ENCODE assay signal across 8 cellular contexts in the genomic region with DNA sequence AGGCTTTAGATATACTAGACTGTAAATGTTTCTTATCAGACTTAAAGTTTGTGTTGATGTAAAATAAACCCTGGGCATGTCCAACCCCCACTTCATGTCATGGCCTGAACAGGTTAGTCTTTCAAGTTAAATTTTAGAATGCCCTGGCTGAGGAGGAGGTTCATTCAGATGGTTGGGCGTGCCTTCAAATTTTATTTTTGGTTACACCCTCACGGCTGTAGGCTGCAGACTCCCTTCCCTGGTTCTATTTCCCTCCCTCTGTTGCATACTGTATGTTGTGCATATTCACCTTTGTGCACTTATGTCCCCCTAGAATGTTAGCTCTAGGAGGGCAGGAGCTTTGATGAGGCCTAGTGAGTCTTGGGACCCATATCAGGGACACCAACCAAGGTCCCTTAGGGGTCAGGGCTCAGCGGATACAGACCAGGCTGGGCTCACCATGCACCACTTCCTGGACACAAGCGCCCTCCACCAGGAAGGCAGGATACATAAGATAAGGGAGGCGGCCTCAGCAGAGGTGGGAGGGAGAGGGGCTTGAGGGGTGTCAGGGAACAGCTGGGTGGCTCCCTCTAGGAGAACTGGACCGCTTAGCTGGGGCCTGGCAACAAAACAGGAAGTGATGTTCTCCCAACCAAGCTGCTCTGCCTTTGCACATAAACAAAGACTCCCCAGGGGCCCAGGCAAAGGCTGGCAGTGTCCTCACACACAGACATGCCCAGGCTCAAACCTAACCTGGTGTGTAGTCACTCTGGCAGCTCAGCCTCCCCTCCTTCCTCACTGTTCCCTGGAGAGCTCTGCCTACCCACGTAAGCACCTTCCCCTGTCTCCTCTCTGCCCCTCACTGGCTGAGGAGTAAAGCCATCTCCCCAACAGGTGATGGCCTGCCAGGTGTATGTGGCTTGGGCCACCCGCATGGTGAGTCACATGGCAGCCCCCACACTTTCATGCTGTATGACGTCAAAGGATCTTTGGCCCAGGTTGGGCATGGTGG. TPM values are rescaled to one million over a fixed set of nuclear protein-coding genes. Genes with fewer than 3 reads are reported as not detected.
DNase-seq lines count a peak whose midpoint lies in the region; TF ChIP-seq lines count a peak whose summit lies in the region.

No MANE protein-coding gene starts in this region.

- H3K4me1 Mint-ChIP-seq in activated T-helper 1 cell treated with anti-CD3 and anti-CD28 coated beads, Interleukin-12 subunit alpha, Interleukin-12 subunit beta, Interleukin-2, Interleukin-4 antibody, amounts not matched to agents 30 ng/mL and 10 ng/mL and 1 ng/mL, durations not matched to agents 14 hours and 24 hours and 36 hours (ENCODE audit: low read depth): peaks cover 21% of the 10 kb centered on the region

- H3K9me3 ChIP-seq in mesenchymal stem cell (ENCODE audit: control insufficient read depth, low read length) (no peaks in the 10 kb centered on the region), esophagus muscularis mucosa (no peaks in the 10 kb centered on the region)

- peak overlapping the region in 1 of 2 experiments; percentile 4 for H2BK12ac ChIP-seq in mesenchymal stem cell (ENCODE audit: low read length in 2 of 2)

- H3K27ac ChIP-seq in mesenchymal stem cell (ENCODE audit: low read length, poor library complexity, severe bottlenecking): no peak overlapping the region
- H3K27ac ChIP-seq in esophagus muscularis mucosa (replicated peaks in 1 of 4): no peak overlapping the region

- peaks cover 4% of the 10 kb centered on the region for H3K27me3 Mint-ChIP-seq in activated T-helper 1 cell treated with anti-CD3 and anti-CD28 coated beads, Interleukin-12 subunit alpha, Interleukin-12 subunit beta, Interleukin-2, Interleukin-4 antibody, amounts not matched to agents 30 ng/mL and 10 ng/mL and 1 ng/mL, durations not matched to agents 14 hours and 24 hours and 36 hours (ENCODE audit: insufficient read depth)

- DNase-seq in DMS153 (lab: John Stamatoyannopoulos, UW) (peak; percentile 96), NAMALWA (ENCODE audit: low spot score) (peak; percentile 58), mesenchymal stem cell (peak; percentile 19), DMS79 treated with DMSO at 0.1 percent for 48 hours (lab: John Stamatoyannopoulos, UW) (no peak), esophagus muscularis mucosa (ENCODE audit: extremely low spot score) (no peak), putamen (ENCODE audit: low spot score) (no peak), C1 segment of cervical spinal cord (lab: John Stamatoyannopoulos, UW) (no peak)
- no peak for DNase-seq in activated T-helper 1 cell treated with anti-CD3 and anti-CD28 coated beads, Interleukin-12 subunit alpha, Interleukin-12 subunit beta, Interleukin-2, Interleukin-4 antibody, amounts not matched to agents 30 ng/mL and 10 ng/mL and 1 ng/mL, durations not matched to agents 14 hours and 24 hours and 36 hours (ENCODE audit: low spot score)

- peak overlapping the region; percentile 68 for H2AFZ ChIP-seq in mesenchymal stem cell (ENCODE audit: low read depth, low read length)

- no peak for TF ChIP-seq CTCF in esophagus muscularis mucosa (IDR thresholded peaks at IDR 0.05)

- peaks cover 10% of the 10 kb centered on the region for H3K4me1 ChIP-seq in mesenchymal stem cell (ENCODE audit: control insufficient read depth, insufficient read depth, low read depth, low read length)
- H3K4me1 ChIP-seq in esophagus muscularis mucosa: peaks cover 8 to 26% (median 15%) of the 10 kb centered on the region in 4 donors

- TF ChIP-seq POLR2A in esophagus muscularis mucosa (IDR thresholded peaks at IDR 0.05; ENCODE audit: low read depth): no peak

- no peak overlapping the region for H3K9ac ChIP-seq in mesenchymal stem cell (ENCODE audit: low read length)

- H2BK5ac ChIP-seq in mesenchymal stem cell (ENCODE audit: low read depth, low read length, poor library complexity, severe bottlenecking): no peak overlapping the region

- H3K4me2 ChIP-seq in mesenchymal stem cell (ENCODE audit: low read length, poor library complexity, severe bottlenecking): no peak overlapping the region

- peak overlapping the region in 1 of 2 experiments; percentile 73 for H3K14ac ChIP-seq in mesenchymal stem cell (ENCODE audit: low read length in 2 of 2)

- H3K36me3 ChIP-seq in mesenchymal stem cell (ENCODE audit: control insufficient read depth in 1 of 2, insufficient read depth in 2 of 2, low read depth in 1 of 2, low read length in 2 of 2) (no peaks in the 10 kb centered on the region), esophagus muscularis mucosa (no peaks in the 10 kb centered on the region)

- peak overlapping the region in 1 of 2 experiments; percentile 52 for H3K4ac ChIP-seq in mesenchymal stem cell (ENCODE audit: low read depth in 1 of 2, low read length in 2 of 2)

- H3K18ac ChIP-seq in mesenchymal stem cell (ENCODE audit: low read depth in 1 of 2, low read length in 2 of 2): peak overlapping the region; percentile 10 to 62

- no peak overlapping the region for H2AK5ac ChIP-seq in mesenchymal stem cell (ENCODE audit: low read length, severe bottlenecking)

- no peak overlapping the region for H2BK120ac ChIP-seq in mesenchymal stem cell (ENCODE audit: low read depth, low read length)

- no peak overlapping the region for H2BK15ac ChIP-seq in mesenchymal stem cell (ENCODE audit: low read depth, poor library complexity, severe bottlenecking)

- H4K91ac ChIP-seq in mesenchymal stem cell (ENCODE audit: low read length): peak overlapping the region; percentile 80

- no peaks in the 10 kb centered on the region for H3K9me3 Mint-ChIP-seq in activated T-helper 1 cell treated with anti-CD3 and anti-CD28 coated beads, Interleukin-12 subunit alpha, Interleukin-12 subunit beta, Interleukin-2, Interleukin-4 antibody, amounts not matched to agents 30 ng/mL and 10 ng/mL and 1 ng/mL, durations not matched to agents 14 hours and 24 hours and 36 hours

- H4K8ac ChIP-seq in mesenchymal stem cell (ENCODE audit: low read length): peak overlapping the region; percentile 95

- WGBS in mesenchymal stem cell: 79% methylated on average over 9 of the region's 9 CpGs
- 68% methylated on average over 9 of the region's 9 CpGs for WGBS in esophagus muscularis mucosa

- H3K23ac ChIP-seq in mesenchymal stem cell (ENCODE audit: low read length in 2 of 2): no peak overlapping the region

- H3K36me3 Mint-ChIP-seq in activated T-helper 1 cell treated with anti-CD3 and anti-CD28 coated beads, Interleukin-12 subunit alpha, Interleukin-12 subunit beta, Interleukin-2, Interleukin-4 antibody, amounts not matched to agents 30 ng/mL and 10 ng/mL and 1 ng/mL, durations not matched to agents 14 hours and 24 hours and 36 hours (ENCODE audit: low read depth): no peaks in the 10 kb centered on the region

- peak overlapping the region; percentile 13 for H3K27ac Mint-ChIP-seq in activated T-helper 1 cell treated with anti-CD3 and anti-CD28 coated beads, Interleukin-12 subunit alpha, Interleukin-12 subunit beta, Interleukin-2, Interleukin-4 antibody, amounts not matched to agents 30 ng/mL and 10 ng/mL and 1 ng/mL, durations not matched to agents 14 hours and 24 hours and 36 hours

- H3K27me3 ChIP-seq in mesenchymal stem cell (ENCODE audit: control insufficient read depth in 1 of 2, insufficient read depth in 1 of 2, low read length in 2 of 2) (peaks cover 3 to 5% of the 10 kb centered on the region in 2 experiments), esophagus muscularis mucosa (no peaks in the 10 kb centered on the region)

- no peak overlapping the region for H3K4me3 Mint-ChIP-seq in activated T-helper 1 cell treated with anti-CD3 and anti-CD28 coated beads, Interleukin-12 subunit alpha, Interleukin-12 subunit beta, Interleukin-2, Interleukin-4 antibody, amounts not matched to agents 30 ng/mL and 10 ng/mL and 1 ng/mL, durations not matched to agents 14 hours and 24 hours and 36 hours

- no peak for TF ChIP-seq EP300 in esophagus muscularis mucosa (IDR thresholded peaks at IDR 0.05)

- H3K4me3 ChIP-seq in mesenchymal stem cell (ENCODE audit: insufficient read depth in 1 of 2, low read depth in 1 of 2, low read length in 2 of 2) (no peak overlapping the region), esophagus muscularis mucosa (no peak overlapping the region)

- intact Hi-C loops in activated T-helper 1 cell treated with anti-CD3 and anti-CD28 coated beads, Interleukin-12 subunit alpha, Interleukin-12 subunit beta, Interleukin-2, Interleukin-4 antibody, amounts not matched to agents 30 ng/mL and 10 ng/mL and 1 ng/mL, durations not matched to agents 14 hours and 24 hours and 36 hours (cut with micrococcal nuclease): no loop called here
- intact Hi-C loops in esophagus muscularis mucosa (cut with DNase I): no loop called here

- H3K79me1 ChIP-seq in mesenchymal stem cell (replicated peaks; ENCODE audit: low read length, poor library complexity, severe bottlenecking): no peaks in the 10 kb centered on the region

RNA-seq across cellular contexts. Expression of gene BICD2, which starts 5.7 kb away (rescaled TPM):
- total RNA-seq in activated T-helper 1 cell treated with anti-CD3 and anti-CD28 coated beads, Interleukin-12 subunit alpha, Interleukin-12 subunit beta, Interleukin-2, Interleukin-4 antibody, amounts not matched to agents 30 ng/mL and 10 ng/mL and 1 ng/mL, durations not matched to agents 14 hours and 24 hours and 36 hours: 28.9 and 29.4 TPM in 2 replicates
- polyA plus RNA-seq in mesenchymal stem cell (2013, experiment 1 of 2): 20.1 TPM
- 19.2 TPM for polyA plus RNA-seq in mesenchymal stem cell (2013, experiment 2 of 2)
- total RNA-seq in esophagus muscularis mucosa: 10 to 100 TPM; 44.0 to 72.5 (median 57.3) TPM

Comparison
In these comparisons a context has a peak if more than half of its experiments do, and no peak if none do; other contexts are left out.
1. DNase-seq: peak in DMS153 (single experiment), NAMALWA (single experiment) and mesenchymal stem cell (single experiment); none in activated T-helper 1 cell treated with anti-CD3 and anti-CD28 coated beads, Interleukin-12 subunit alpha, Interleukin-12 subunit beta, Interleukin-2, Interleukin-4 antibody, amounts not matched to agents 30 ng/mL and 10 ng/mL and 1 ng/mL, durations not matched to agents 14 hours and 24 hours and 36 hours (single experiment), DMS79 treated with DMSO at 0.1 percent for 48 hours (single experiment), esophagus muscularis mucosa (single experiment), putamen (single experiment) and C1 segment of cervical spinal cord (0 of 14).